ENCODE assay signal across 9 cellular contexts in genomic region chrX:115233497-115234219, GRCh38.
A peak's percentile ranks its signal among the peaks of the same experiment; 100 is the strongest.
DNase-seq lines count a peak whose midpoint lies in the region; ATAC-seq and TF ChIP-seq lines count a peak whose summit lies in the region.
"Had no signal": no experiment of that assay in that cellular context is flagged by ENCODE, and none has a peak within 500 bp of the region (broad histone marks: within the 10 kb centered on the region; RNA-seq: fewer than 3 reads in every experiment).

Gene LRCH2 (minus strand): TSS chrX:115234096. CDS start chrX:115234041, 55 bp downstream.

- no peaks in the 10 kb centered on the region for H3K27me3 ChIP-seq in muscle layer of duodenum (ENCODE audit: low read depth, low read length)

- peak within 1 kb of the TSS; percentile 67 for H3K4me3 ChIP-seq in AG04449 (ENCODE audit: low read depth, low read length)
- H3K4me3 ChIP-seq in muscle layer of duodenum (ENCODE audit: low read depth in 1 of 2, low read length in 2 of 2): peak within 1 kb of the TSS; percentile 68 to 71

- CTCF ChIA-PET in AG04449 (lab: Yijun Ruan, JAX): no interaction called here

- H3K4me1 ChIP-seq in muscle layer of duodenum (ENCODE audit: control insufficient read depth in 1 of 2, insufficient read depth in 2 of 2, low read length in 2 of 2): peaks cover 0 to 7% of the 10 kb centered on the region in 2 donors

- no peak for TF ChIP-seq CTCF in AG04449 (IDR thresholded peaks at IDR 0.05; ENCODE audit: insufficient read depth, low read length, missing control alignments)

- no peaks in the 10 kb centered on the region for H3K36me3 ChIP-seq in muscle layer of duodenum (ENCODE audit: control insufficient read depth in 1 of 2, insufficient read depth in 2 of 2, low read length in 2 of 2)

- peak within 1 kb of the TSS; percentile 23 for H3K27ac ChIP-seq in muscle layer of duodenum (ENCODE audit: low read length)

- no peaks in the 10 kb centered on the region for H3K9me3 ChIP-seq in muscle layer of duodenum (ENCODE audit: control insufficient read depth in 1 of 2, low read length in 2 of 2)

- POLR2A ChIA-PET in AG04449 (lab: Yijun Ruan, JAX): no interaction called here

- ATAC-seq in HG02763 (IDR thresholded peaks at IDR 0.05; ENCODE audit: unreplicated experiment): no peak

- DNase-seq in AG04449 (ENCODE audit: low read depth, low spot score) (no peak), NCI-H1105 (lab: John Stamatoyannopoulos, UW) (peak; percentile 21), epidermal melanocyte (ENCODE audit: insufficient read length, low spot score) (peak; percentile 22), GOT3 (lab: John Stamatoyannopoulos, UW) (no peak), superior temporal gyrus (ENCODE audit: extremely low spot score) (no peak)
- no peak for DNase-seq in effector CD4-positive, alpha-beta T cell
- DNase-seq: activated B cell treated with CpG ODN at 0.5 μM for 24 hours had no signal

Comparison
In these comparisons a context has a peak if more than half of its experiments do, and no peak if none do; other contexts are left out.
1. DNase-seq: peak in NCI-H1105 (single experiment) and epidermal melanocyte (single experiment); none in AG04449 (single experiment), effector CD4-positive, alpha-beta T cell (single experiment), GOT3 (single experiment) and superior temporal gyrus (single experiment).